Comparison of ENCODE assay signal across 9 cellular contexts in the genomic region with DNA sequence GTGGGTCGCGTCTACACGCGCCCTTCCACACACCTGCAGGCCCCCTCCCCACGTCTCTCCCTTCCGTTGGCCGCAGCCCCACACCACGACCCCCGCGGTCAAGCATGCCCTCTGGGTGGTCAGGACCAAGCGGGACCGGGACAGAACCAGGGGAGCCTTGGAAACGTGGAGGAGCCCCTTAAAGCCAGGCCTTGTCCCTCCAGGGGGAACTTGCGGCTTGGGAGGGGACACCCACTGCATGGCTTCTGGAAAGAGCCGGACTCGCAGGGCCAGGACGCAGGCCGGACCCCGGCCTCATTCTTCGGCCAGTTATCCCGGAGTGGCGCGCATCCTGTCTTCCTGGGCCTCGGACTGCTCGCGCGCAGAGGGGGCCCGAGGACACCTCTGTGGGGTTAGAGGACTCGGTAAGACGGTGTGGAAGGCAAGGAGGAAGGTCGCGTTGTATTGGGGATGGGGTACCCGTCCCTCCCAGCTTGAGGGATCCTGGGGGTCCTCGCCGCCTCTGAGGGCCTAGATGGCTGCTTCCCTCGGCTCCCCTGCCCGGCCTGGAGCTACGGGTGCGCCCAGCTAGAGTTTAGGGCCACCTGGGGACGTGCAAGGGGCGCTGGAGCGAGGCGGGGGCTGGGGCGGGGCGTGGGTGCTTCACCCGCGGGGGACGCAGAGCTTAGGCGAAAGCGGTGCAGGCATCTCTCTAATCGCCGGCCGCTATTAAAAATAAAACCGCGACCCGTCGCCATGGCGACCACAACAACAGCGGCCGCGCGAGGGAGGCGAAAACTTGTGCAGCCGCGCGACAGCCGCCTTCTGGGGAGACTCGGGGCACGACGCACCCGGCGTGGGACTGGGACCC. TPM values are rescaled to one million over a fixed set of nuclear protein-coding genes. Genes with fewer than 3 reads are reported as not detected.
DNase-seq lines count a peak whose midpoint lies in the region; ATAC-seq, FAIRE-seq and TF ChIP-seq lines count a peak whose summit lies in the region.
"Had no signal": no experiment of that assay in that cellular context is flagged by ENCODE, and none has a peak within 500 bp of the region (broad histone marks: within the 10 kb centered on the region; RNA-seq: fewer than 3 reads in every experiment).

No MANE protein-coding gene starts in this region.

- H3K36me3 ChIP-seq in CD4-positive, alpha-beta memory T cell (ENCODE audit: insufficient read depth, low read length): no peaks in the 10 kb centered on the region
- H3K36me3 ChIP-seq in small intestine (ENCODE audit: control insufficient read depth in 2 of 2, insufficient read depth in 2 of 2, low read length in 2 of 2): no peaks in the 10 kb centered on the region

- WGBS in small intestine, 3 donors: 2 to 6% (median 5%) methylated on average over 60 to 72 of the region's 72 CpGs

- ATAC-seq in esophagus mucosa: no peak
- ATAC-seq in GM19328 (IDR thresholded peaks at IDR 0.05; ENCODE audit: unreplicated experiment): no peak

- peak in 1 of 5 donors; percentile 25 for DNase-seq in CD4-positive, alpha-beta memory T cell
- DNase-seq in HT-29 (ENCODE audit: low spot score): peak; percentile 82
- DNase-seq in astrocyte of the cerebellum (ENCODE audit: low read depth): no peak
- DNase-seq in immature natural killer cell: peak in 1 of 3 donors; percentile 13
- no peak for DNase-seq in small intestine

- FAIRE-seq in small intestine (lab: Jason Lieb, UNC): no peak

- intact Hi-C loops in CD4-positive, alpha-beta memory T cell (cut with micrococcal nuclease): no loop called here

- in situ Hi-C loops in astrocyte of the cerebellum (cut with HindIII; ENCODE audit: low sequenced_read_pairs): no loop called here

- POLR2A ChIA-PET in CD4-positive, alpha-beta memory T cell (lab: Charles Lee; ENCODE audit: partially characterized antibody): no interaction called here

- no peaks in the 10 kb centered on the region for H3K9me3 ChIP-seq in CD4-positive, alpha-beta memory T cell (ENCODE audit: control insufficient read depth in 1 of 2, low read length in 2 of 2)
- no peaks in the 10 kb centered on the region for H3K9me3 ChIP-seq in small intestine (ENCODE audit: control insufficient read depth, low read depth)

- no peak overlapping the region for H3K27ac Mint-ChIP-seq in CD4-positive, alpha-beta memory T cell
- H3K27ac Mint-ChIP-seq in immature natural killer cell: no peak overlapping the region
- no peak overlapping the region for H3K27ac Mint-ChIP-seq in stimulated activated naive CD8-positive, alpha-beta T cell treated with anti-CD3 and anti-CD28 coated beads, Interleukin-15, Interleukin-2, amounts not matched to agents 100 ng/mL and 50 ng/mL, for 24 hours

- H3K4me1 ChIP-seq in CD4-positive, alpha-beta memory T cell (ENCODE audit: insufficient read depth, low read length): peaks cover 25% of the 10 kb centered on the region
- no peaks in the 10 kb centered on the region for H3K4me1 ChIP-seq in small intestine (ENCODE audit: control insufficient read depth in 2 of 2, insufficient read depth in 1 of 2, low read depth in 1 of 2, low read length in 1 of 2)

- peaks cover 6 to 17% (median 11%) of the 10 kb centered on the region in 4 donors for H3K4me1 Mint-ChIP-seq in CD4-positive, alpha-beta memory T cell
- H3K4me1 Mint-ChIP-seq in immature natural killer cell: peaks cover 5 to 11% of the 10 kb centered on the region in 2 donors
- H3K4me1 Mint-ChIP-seq in stimulated activated naive CD8-positive, alpha-beta T cell treated with anti-CD3 and anti-CD28 coated beads, Interleukin-15, Interleukin-2, amounts not matched to agents 100 ng/mL and 50 ng/mL, for 24 hours (ENCODE audit: low read depth): peaks cover 14% of the 10 kb centered on the region

- CTCF ChIA-PET in CD4-positive, alpha-beta memory T cell (lab: Charles Lee; ENCODE audit: partially characterized antibody): no interaction called here

- TF ChIP-seq CTCF in astrocyte of the cerebellum (IDR thresholded peaks at IDR 0.05; ENCODE audit: low read depth, low read length, missing control alignments): no peak

- peaks cover 8 to 19% of the 10 kb centered on the region in 2 donors for H3K27me3 Mint-ChIP-seq in CD4-positive, alpha-beta memory T cell
- peaks cover 2 to 12% (median 11%) of the 10 kb centered on the region in 3 donors for H3K27me3 Mint-ChIP-seq in immature natural killer cell (ENCODE audit: low read depth in 3 of 3)
- peaks cover 23% of the 10 kb centered on the region for H3K27me3 Mint-ChIP-seq in stimulated activated naive CD8-positive, alpha-beta T cell treated with anti-CD3 and anti-CD28 coated beads, Interleukin-15, Interleukin-2, amounts not matched to agents 100 ng/mL and 50 ng/mL, for 24 hours

- H3K36me3 Mint-ChIP-seq in CD4-positive, alpha-beta memory T cell: no peaks in the 10 kb centered on the region
- H3K36me3 Mint-ChIP-seq in immature natural killer cell: no peaks in the 10 kb centered on the region
- no peaks in the 10 kb centered on the region for H3K36me3 Mint-ChIP-seq in stimulated activated naive CD8-positive, alpha-beta T cell treated with anti-CD3 and anti-CD28 coated beads, Interleukin-15, Interleukin-2, amounts not matched to agents 100 ng/mL and 50 ng/mL, for 24 hours (ENCODE audit: low read depth)

- no peak overlapping the region for H3K4me3 ChIP-seq in CD4-positive, alpha-beta memory T cell (ENCODE audit: low read length in 2 of 2)
- H3K4me3 ChIP-seq in astrocyte of the cerebellum (ENCODE audit: low read depth, low read length) (peak overlapping the region; percentile 29), small intestine (ENCODE audit: low read depth in 1 of 2, low read length in 2 of 2) (peak overlapping the region in 1 of 2 donors; percentile 89)

- peaks cover 8% of the 10 kb centered on the region for H3K27me3 ChIP-seq in CD4-positive, alpha-beta memory T cell (ENCODE audit: insufficient read depth, low read length)
- peaks cover 0 to 6% of the 10 kb centered on the region in 2 donors for H3K27me3 ChIP-seq in small intestine (ENCODE audit: control insufficient read depth in 2 of 2, insufficient read depth in 2 of 2, low read length in 2 of 2)

- H3K27ac ChIP-seq in CD4-positive, alpha-beta memory T cell (ENCODE audit: low read depth, low read length): no peak overlapping the region
- no peak overlapping the region for H3K27ac ChIP-seq in small intestine (ENCODE audit: low read depth in 1 of 2, low read length in 1 of 2)
- H3K27ac ChIP-seq: HL-60 had no signal

- H3K4me3 Mint-ChIP-seq in CD4-positive, alpha-beta memory T cell: peak overlapping the region in 7 of 8 donors; percentile 20 to 57 (median 40)
- peak overlapping the region in 4 of 5 donors; percentile 15 to 47 (median 37) for H3K4me3 Mint-ChIP-seq in immature natural killer cell
- peak overlapping the region; percentile 26 for H3K4me3 Mint-ChIP-seq in stimulated activated naive CD8-positive, alpha-beta T cell treated with anti-CD3 and anti-CD28 coated beads, Interleukin-15, Interleukin-2, amounts not matched to agents 100 ng/mL and 50 ng/mL, for 24 hours

- H3K9me3 Mint-ChIP-seq in CD4-positive, alpha-beta memory T cell: no peaks in the 10 kb centered on the region
- no peaks in the 10 kb centered on the region for H3K9me3 Mint-ChIP-seq in immature natural killer cell
- H3K9me3 Mint-ChIP-seq in stimulated activated naive CD8-positive, alpha-beta T cell treated with anti-CD3 and anti-CD28 coated beads, Interleukin-15, Interleukin-2, amounts not matched to agents 100 ng/mL and 50 ng/mL, for 24 hours: no peaks in the 10 kb centered on the region

RNA-seq across cellular contexts. Expression of gene PDGFA, which starts 1.8 kb away (rescaled TPM):
- under 1 TPM in 1 of 2 experiments, not detected in 1; 0.20 TPM for total RNA-seq in CD4-positive, alpha-beta memory T cell
- polyA plus RNA-seq in CD4-positive, alpha-beta memory T cell: not detected
- total RNA-seq in HT-29 (2014; rRNA removed; shearing (Covaris generic)): 15.8 and 17.3 TPM in 2 replicates
- polyA plus RNA-seq in immature natural killer cell: under 1 TPM in 2 of 3 donors, not detected in 1; 0.29 to 0.59 TPM
- total RNA-seq in esophagus mucosa: 4.1 TPM
- polyA plus RNA-seq in small intestine: 10 to 100 TPM; 17.4 to 38.2 (median 26.5) TPM
